In genomic region chr11:7448126-7448525, GRCh38 we compare ENCODE assay signal across 1 cellular context.
TF ChIP-seq lines count a peak whose summit lies in the region.

No MANE protein-coding gene starts in this region.

TF ChIP-seq in GM23338, 12 proteins besides CTCF, POLR2A, EP300 and RAD21:
- TF ChIP-seq POLR2AphosphoS5 (IDR thresholded peaks at IDR 0.05; ENCODE audit: low read depth), result no peak
- TF ChIP-seq ZNF114 (CRISPR knock-in tag; IDR thresholded peaks at IDR 0.05), result no peak
- no peak for TF ChIP-seq EZH2 (IDR thresholded peaks at IDR 0.05; ENCODE audit: low read depth, unreplicated experiment)
- TF ChIP-seq ZNF331 (CRISPR knock-in tag; IDR thresholded peaks at IDR 0.05; ENCODE audit: low read depth), result no peak
- TF ChIP-seq ETS1 (IDR thresholded peaks at IDR 0.05), result no peak
- TF ChIP-seq ZNF462 (CRISPR knock-in tag; IDR thresholded peaks at IDR 0.05), result no peak
- TF ChIP-seq CREB1 (CRISPR knock-in tag; IDR thresholded peaks at IDR 0.05; ENCODE audit: low read depth), result no peak
- TF ChIP-seq REST (IDR thresholded peaks at IDR 0.05; ENCODE audit: unreplicated experiment), result no peak
- no peak for TF ChIP-seq STAT1 (IDR thresholded peaks at IDR 0.05; ENCODE audit: unreplicated experiment)
- no peak for TF ChIP-seq NANOG (IDR thresholded peaks at IDR 0.05; ENCODE audit: borderline replicate concordance)
- TF ChIP-seq EZH2phosphoT487 (IDR thresholded peaks at IDR 0.05; ENCODE audit: unreplicated experiment), result no peak
- no peak for TF ChIP-seq JUNB (IDR thresholded peaks at IDR 0.05; ENCODE audit: unreplicated experiment)
